ENCODE assay signal across 12 cellular contexts in the genomic region with DNA sequence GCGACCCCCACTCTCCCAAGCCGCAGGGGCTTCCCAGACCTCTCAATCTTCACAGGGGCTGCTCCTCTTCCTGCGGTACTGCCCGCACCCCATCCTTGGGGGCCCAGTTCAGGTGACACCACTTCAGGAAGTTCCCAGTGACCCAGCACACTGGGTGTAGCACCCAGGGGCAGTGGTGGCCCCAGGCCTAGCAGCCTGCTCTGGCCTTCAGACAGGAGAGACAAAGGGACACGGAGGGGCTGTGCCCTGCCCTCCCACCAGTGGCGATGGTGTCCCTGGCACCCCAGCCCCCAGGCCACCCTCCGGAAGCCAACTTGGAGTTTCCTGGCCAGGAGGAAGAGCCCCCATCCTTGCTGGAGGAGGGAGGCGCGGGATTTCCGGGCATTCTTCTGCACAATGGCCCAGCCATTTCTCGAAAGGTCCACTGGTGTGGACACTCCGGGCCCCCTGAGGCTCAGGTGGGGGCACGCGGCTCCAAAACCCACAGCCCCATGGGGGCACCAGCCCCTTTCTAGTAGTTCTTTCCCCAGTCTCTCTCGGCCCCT. TPM values are rescaled to one million over a fixed set of nuclear protein-coding genes. Genes with fewer than 3 reads are reported as not detected.
A peak's percentile ranks its signal among the peaks of the same experiment; 100 is the strongest.
DNase-seq lines count a peak whose midpoint lies in the region; ATAC-seq and TF ChIP-seq lines count a peak whose summit lies in the region.
"Had no signal": no experiment of that assay in that cellular context is flagged by ENCODE, and none has a peak within 500 bp of the region (broad histone marks: within the 10 kb centered on the region; RNA-seq: fewer than 3 reads in every experiment).

No MANE protein-coding gene starts in this region.

- peaks cover 1% of the 10 kb centered on the region for H3K36me3 Mint-ChIP-seq in activated T-helper 1 cell treated with anti-CD3 and anti-CD28 coated beads, Interleukin-12 subunit alpha, Interleukin-12 subunit beta, Interleukin-2, Interleukin-4 antibody, amounts not matched to agents 30 ng/mL and 10 ng/mL and 1 ng/mL, durations not matched to agents 14 hours and 24 hours and 36 hours (ENCODE audit: low read depth)

- ATAC-seq in psoas muscle (peak in 3 of 4 donors; percentile 7 to 35 (median 23)), GM19452 (IDR thresholded peaks at IDR 0.05; ENCODE audit: unreplicated experiment) (no peak)

- DNase-seq in D341Med (ENCODE audit: low spot score) (peak; percentile 43), right atrium auricular region (ENCODE audit: low spot score) (no peak), psoas muscle (no peak), cerebellar nuclear complex (lab: John Stamatoyannopoulos, UW) (no peak), NCI-H748 treated with DMSO at 0.1 percent for 48 hours (lab: John Stamatoyannopoulos, UW) (no peak), islet precursor cell (no peak)
- DNase-seq in activated T-helper 1 cell treated with anti-CD3 and anti-CD28 coated beads, Interleukin-12 subunit alpha, Interleukin-12 subunit beta, Interleukin-2, Interleukin-4 antibody, amounts not matched to agents 30 ng/mL and 10 ng/mL and 1 ng/mL, durations not matched to agents 14 hours and 24 hours and 36 hours (ENCODE audit: low spot score): no peak
- DNase-seq: NCI-H1105; stimulated activated CD4-positive, alpha-beta T cell treated with anti-CD3 and anti-CD28 coated beads, Interleukin-4, amount 100 ng/mL, for 4 hours; trophoblast cell had no signal

- H3K27ac ChIP-seq in right atrium auricular region (peak overlapping the region; percentile 76 to 78), psoas muscle (peak overlapping the region; percentile 65)
- H3K27ac ChIP-seq: BLaER1 had no signal

- H3K36me3 ChIP-seq in right atrium auricular region (no peaks in the 10 kb centered on the region), psoas muscle (ENCODE audit: insufficient read depth in 1 of 2, low read depth in 1 of 2) (no peaks in the 10 kb centered on the region)

- no peak overlapping the region for H3K27ac Mint-ChIP-seq in activated T-helper 1 cell treated with anti-CD3 and anti-CD28 coated beads, Interleukin-12 subunit alpha, Interleukin-12 subunit beta, Interleukin-2, Interleukin-4 antibody, amounts not matched to agents 30 ng/mL and 10 ng/mL and 1 ng/mL, durations not matched to agents 14 hours and 24 hours and 36 hours

- H3K4me1 Mint-ChIP-seq in activated T-helper 1 cell treated with anti-CD3 and anti-CD28 coated beads, Interleukin-12 subunit alpha, Interleukin-12 subunit beta, Interleukin-2, Interleukin-4 antibody, amounts not matched to agents 30 ng/mL and 10 ng/mL and 1 ng/mL, durations not matched to agents 14 hours and 24 hours and 36 hours (ENCODE audit: low read depth): peaks cover 7% of the 10 kb centered on the region

- H3K9me3 ChIP-seq in right atrium auricular region: no peaks in the 10 kb centered on the region
- no peaks in the 10 kb centered on the region for H3K9me3 ChIP-seq in psoas muscle
- H3K9me3 ChIP-seq: BLaER1 had no signal

- H3K4me1 ChIP-seq in right atrium auricular region (peaks cover 0 to 34% of the 10 kb centered on the region in 2 donors), psoas muscle (peaks cover 9% of the 10 kb centered on the region)
- H3K4me1 ChIP-seq: BLaER1 had no signal

- peak overlapping the region; percentile 39 to 51 for H3K4me3 ChIP-seq in right atrium auricular region
- peak overlapping the region; percentile 64 for H3K4me3 ChIP-seq in psoas muscle
- H3K4me3 ChIP-seq: BLaER1 had no signal

- intact Hi-C loops in activated T-helper 1 cell treated with anti-CD3 and anti-CD28 coated beads, Interleukin-12 subunit alpha, Interleukin-12 subunit beta, Interleukin-2, Interleukin-4 antibody, amounts not matched to agents 30 ng/mL and 10 ng/mL and 1 ng/mL, durations not matched to agents 14 hours and 24 hours and 36 hours (cut with micrococcal nuclease): no loop called here
- intact Hi-C loops in psoas muscle (cut with DNase I): loop anchor here in 1 of 2 donors (5.0 to 10.0 kb wide), 2 partner anchors 57 to 100 kb away; no protein-coding TSS in a partner anchor

- peaks cover 15% of the 10 kb centered on the region for H3K27me3 Mint-ChIP-seq in activated T-helper 1 cell treated with anti-CD3 and anti-CD28 coated beads, Interleukin-12 subunit alpha, Interleukin-12 subunit beta, Interleukin-2, Interleukin-4 antibody, amounts not matched to agents 30 ng/mL and 10 ng/mL and 1 ng/mL, durations not matched to agents 14 hours and 24 hours and 36 hours (ENCODE audit: insufficient read depth)

- H3K4me3 Mint-ChIP-seq in activated T-helper 1 cell treated with anti-CD3 and anti-CD28 coated beads, Interleukin-12 subunit alpha, Interleukin-12 subunit beta, Interleukin-2, Interleukin-4 antibody, amounts not matched to agents 30 ng/mL and 10 ng/mL and 1 ng/mL, durations not matched to agents 14 hours and 24 hours and 36 hours: peak overlapping the region; percentile 77

- H3K27me3 ChIP-seq in right atrium auricular region (peaks cover 0 to 9% of the 10 kb centered on the region in 2 donors), psoas muscle (ENCODE audit: insufficient read depth in 3 of 3, low read length in 2 of 3) (peaks cover 0 to 45% (median 12%) of the 10 kb centered on the region in 3 donors)

- 66 to 79% (median 71%) methylated on average over 14 to 15 of the region's 15 CpGs for WGBS in psoas muscle, 3 donors

- H3K9me3 Mint-ChIP-seq in activated T-helper 1 cell treated with anti-CD3 and anti-CD28 coated beads, Interleukin-12 subunit alpha, Interleukin-12 subunit beta, Interleukin-2, Interleukin-4 antibody, amounts not matched to agents 30 ng/mL and 10 ng/mL and 1 ng/mL, durations not matched to agents 14 hours and 24 hours and 36 hours: no peaks in the 10 kb centered on the region

- TF ChIP-seq CTCF in right atrium auricular region (IDR thresholded peaks at IDR 0.05) (no peak), psoas muscle (IDR thresholded peaks at IDR 0.05) (no peak)

RNA-seq across cellular contexts. Expression of gene CLDN5, which starts 1.0 kb away (rescaled TPM):
- 0.47 and 0.76 TPM in 2 replicates for total RNA-seq in activated T-helper 1 cell treated with anti-CD3 and anti-CD28 coated beads, Interleukin-12 subunit alpha, Interleukin-12 subunit beta, Interleukin-2, Interleukin-4 antibody, amounts not matched to agents 30 ng/mL and 10 ng/mL and 1 ng/mL, durations not matched to agents 14 hours and 24 hours and 36 hours
- total RNA-seq in right atrium auricular region (10 to 100 TPM; 16.7 to 44.3 TPM), psoas muscle (10 to 100 TPM; 23.0 to 57.2 (median 35.5) TPM)
- 100 to 1,000 TPM in 2 of 3 donors, 10 to 100 TPM in 1; 25.4 to 138 (median 103) TPM for polyA plus RNA-seq in psoas muscle

RNA-seq across cellular contexts. Expression of gene CDC45, which starts 45.5 kb away (rescaled TPM):
- total RNA-seq in activated T-helper 1 cell treated with anti-CD3 and anti-CD28 coated beads, Interleukin-12 subunit alpha, Interleukin-12 subunit beta, Interleukin-2, Interleukin-4 antibody, amounts not matched to agents 30 ng/mL and 10 ng/mL and 1 ng/mL, durations not matched to agents 14 hours and 24 hours and 36 hours: 104 and 116 TPM in 2 replicates
- 1 to 10 TPM in 1 of 2 donors, not detected in 1; 3.3 TPM for total RNA-seq in right atrium auricular region
- under 1 TPM in 2 of 4 donors, not detected in 2; 0.50 to 0.71 TPM for total RNA-seq in psoas muscle
- polyA plus RNA-seq in psoas muscle: under 1 TPM; 0.30 to 0.77 (median 0.73) TPM

RNA-seq across cellular contexts. Expression of gene UFD1, which starts 46.2 kb away (rescaled TPM):
- total RNA-seq in activated T-helper 1 cell treated with anti-CD3 and anti-CD28 coated beads, Interleukin-12 subunit alpha, Interleukin-12 subunit beta, Interleukin-2, Interleukin-4 antibody, amounts not matched to agents 30 ng/mL and 10 ng/mL and 1 ng/mL, durations not matched to agents 14 hours and 24 hours and 36 hours: 88.2 and 108 TPM in 2 replicates
- total RNA-seq in right atrium auricular region: 10 to 100 TPM; 22.7 to 33.8 TPM
- total RNA-seq in psoas muscle: 10 to 100 TPM; 44.3 to 97.4 (median 58.4) TPM
- polyA plus RNA-seq in psoas muscle: 100 to 1,000 TPM in 2 of 3 donors, 10 to 100 TPM in 1; 79.6 to 226 (median 124) TPM

Comparison
In these comparisons a context has a peak if more than half of its experiments do, and no peak if none do; other contexts are left out.
1. RNA of gene CLDN5, which starts 1.0 kb away (total RNA-seq): 16.7 to 44.3 TPM in right atrium auricular region and 23.0 to 57.2 TPM in psoas muscle; 0.47 to 0.76 TPM in activated T-helper 1 cell treated with anti-CD3 and anti-CD28 coated beads, Interleukin-12 subunit alpha, Interleukin-12 subunit beta, Interleukin-2, Interleukin-4 antibody, amounts not matched to agents 30 ng/mL and 10 ng/mL and 1 ng/mL, durations not matched to agents 14 hours and 24 hours and 36 hours; every median in the first group is over 10 times any median in the second.
2. RNA of gene CDC45, which starts 45.5 kb away (total RNA-seq): 104 to 116 TPM in activated T-helper 1 cell treated with anti-CD3 and anti-CD28 coated beads, Interleukin-12 subunit alpha, Interleukin-12 subunit beta, Interleukin-2, Interleukin-4 antibody, amounts not matched to agents 30 ng/mL and 10 ng/mL and 1 ng/mL, durations not matched to agents 14 hours and 24 hours and 36 hours; 3.3 TPM in right atrium auricular region and 0.50 to 0.71 TPM in psoas muscle; every median in the first group is over 10 times any median in the second.